Comparison of ENCODE assay signal across 1 cellular context in genomic region chr4:99651811-99652545, GRCh38.
TF ChIP-seq lines count a peak whose summit lies in the region.

No MANE protein-coding gene starts in this region.

TF ChIP-seq in H1, 55 proteins besides CTCF, POLR2A, EP300 and RAD21 (continued from another document):
- TF ChIP-seq, protein P1, sequence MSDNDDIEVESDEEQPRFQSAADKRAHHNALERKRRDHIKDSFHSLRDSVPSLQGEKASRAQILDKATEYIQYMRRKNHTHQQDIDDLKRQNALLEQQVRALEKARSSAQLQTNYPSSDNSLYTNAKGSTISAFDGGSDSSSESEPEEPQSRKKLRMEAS (IDR thresholded peaks at IDR 0.05): no peak
- TF ChIP-seq JUN (IDR thresholded peaks at IDR 0.05; ENCODE audit: low read depth, low read length): no peak
- no peak for TF ChIP-seq CHD7 (IDR thresholded peaks at IDR 0.05; ENCODE audit: insufficient replicate concordance, low read length)
- no peak for TF ChIP-seq SIRT6 (IDR thresholded peaks at IDR 0.05; ENCODE audit: low read length)
- TF ChIP-seq TCF12 (IDR thresholded peaks at IDR 0.05; ENCODE audit: low read depth, low read length): no peak
- TF ChIP-seq JUND (IDR thresholded peaks at IDR 0.05; ENCODE audit: low read length): no peak
